ENCODE assay signal across 20 cellular contexts in genomic region chrY:19479141-19479540, GRCh38.
"Had no signal": no experiment of that assay in that cellular context is flagged by ENCODE, and none has a peak within 500 bp of the region (broad histone marks: within the 10 kb centered on the region; RNA-seq: fewer than 3 reads in every experiment).

No MANE protein-coding gene starts in this region.

- ATAC-seq: Panc1, PC-3, SK-N-SH treated with all-trans-retinoic acid at 6 μM for 48 hours had no signal

- H3K4me3 Mint-ChIP-seq: IgD-negative memory B cell had no signal

- H3K27ac Mint-ChIP-seq: IgD-negative memory B cell had no signal

- H3K4me1 Mint-ChIP-seq: IgD-negative memory B cell had no signal

- H3K9me3 Mint-ChIP-seq: IgD-negative memory B cell had no signal

- H3K27me3 Mint-ChIP-seq: IgD-negative memory B cell had no signal

- H3K4me3 ChIP-seq: MG63 had no signal

- DNase-seq: Karpas-422, KBM-7, MG63, NCI-H1092 treated with DMSO at 0.1 percent for 48 hours, NCI-H1436, NCI-H187, NCI-H2029, NCI-H2081 treated with DMSO at 0.1 percent for 48 hours, NCI-H2171, NCI-H226, NCI-H446, NCI-H510A, NCI-H524 treated with DMSO at 0.1 percent for 48 hours, NCI-H69, NCI-H774, PC-3, SHP77 had no signal

- H3K36me3 Mint-ChIP-seq: IgD-negative memory B cell had no signal
